Comparison of ENCODE assay signal across 1 cellular context in the genomic region with DNA sequence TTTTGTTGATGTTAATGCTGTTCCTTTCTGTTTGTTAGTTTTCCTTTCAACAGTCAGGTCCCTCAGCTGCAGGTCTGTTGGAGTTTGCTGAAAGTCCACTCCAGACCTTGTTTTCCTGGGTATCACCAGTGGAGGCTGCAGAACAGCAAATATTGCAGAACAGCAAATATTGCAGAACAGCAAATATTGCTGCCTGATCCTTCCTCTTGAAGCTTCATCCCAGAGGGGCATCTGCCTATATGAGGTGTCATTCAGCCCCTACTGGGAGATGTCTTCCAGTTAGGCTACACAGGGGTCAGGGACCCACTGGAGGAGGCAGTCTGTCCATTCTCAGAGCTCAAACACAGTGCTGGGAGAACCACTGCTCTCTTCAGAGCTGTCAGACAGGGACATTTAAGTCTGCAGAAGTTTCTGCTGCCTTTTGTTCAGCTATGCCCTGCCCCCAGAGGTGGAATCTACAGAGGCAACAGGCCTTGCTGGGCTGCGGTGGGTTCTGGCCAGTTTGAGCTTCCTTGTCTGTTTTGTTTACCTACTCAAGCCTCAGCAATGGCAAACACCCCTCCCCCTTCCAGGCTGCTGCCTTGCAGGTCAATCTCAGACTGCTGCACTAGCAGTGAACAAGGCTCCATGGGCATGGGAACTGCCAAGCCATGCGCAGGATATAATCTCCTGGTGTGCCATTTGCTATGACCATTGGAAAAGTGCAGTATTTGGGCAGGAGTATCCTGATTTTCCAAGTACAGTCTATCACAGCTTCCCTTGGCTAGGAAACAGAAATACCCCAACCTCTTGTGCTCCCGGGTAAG.
A peak's percentile ranks its signal among the peaks of the same experiment; 100 is the strongest.
TF ChIP-seq lines count a peak whose summit lies in the region.

No MANE protein-coding gene starts in this region.

TF ChIP-seq in HepG2, 621 proteins besides CTCF, POLR2A, EP300 and RAD21 (continued from another document):
- TF ChIP-seq ZNF318 (CRISPR knock-in tag; IDR thresholded peaks at IDR 0.05) (peak; percentile 79; the same call in 1 of the 2 replicates), KDM2A (CRISPR knock-in tag; IDR thresholded peaks at IDR 0.05; ENCODE audit: borderline replicate concordance, low read depth) (0 out of 2 replicates have a peak, but pooled peaks have one; percentile 46), XRCC5 (optimal IDR thresholded peaks at IDR 0.05; ENCODE audit: low read length) (peak; percentile 16), NCOA1 (CRISPR knock-in tag; IDR thresholded peaks at IDR 0.05) (peak; percentile 38; the same call in 1 of the 2 replicates), SALL2 (CRISPR knock-in tag; IDR thresholded peaks at IDR 0.05) (peak; percentile 54; the same call in 1 of the 2 replicates), HOXA5 (CRISPR knock-in tag; IDR thresholded peaks at IDR 0.05) (0 out of 2 replicates have a peak, but pooled peaks have one; percentile 46), SNAPC2 (CRISPR knock-in tag; IDR thresholded peaks at IDR 0.05) (0 out of 2 replicates have a peak, but pooled peaks have one; percentile 67), ZNF737 (CRISPR knock-in tag; IDR thresholded peaks at IDR 0.05; ENCODE audit: borderline replicate concordance) (0 out of 2 replicates have a peak, but pooled peaks have one; percentile 65), ELF4 (CRISPR knock-in tag; IDR thresholded peaks at IDR 0.05; ENCODE audit: borderline replicate concordance) (0 out of 2 replicates have a peak, but pooled peaks have one; percentile 64), TFE3 (CRISPR knock-in tag; IDR thresholded peaks at IDR 0.05) (0 out of 2 replicates have a peak, but pooled peaks have one; percentile 46), MYPOP (CRISPR knock-in tag; IDR thresholded peaks at IDR 0.05) (peak; percentile 27; the same call in 1 of the 2 replicates), FOXP4 (CRISPR knock-in tag; IDR thresholded peaks at IDR 0.05) (peak; percentile 95), HCFC1 (IDR thresholded peaks at IDR 0.05; ENCODE audit: low read depth, low read length) (0 out of 2 replicates have a peak, but pooled peaks have one; percentile 6), HMG20A (CRISPR knock-in tag; IDR thresholded peaks at IDR 0.05; ENCODE audit: borderline replicate concordance) (peak; percentile 49; the same call in 1 of the 2 replicates), ZNF160 (CRISPR knock-in tag; IDR thresholded peaks at IDR 0.05) (peak; percentile 50; the same call in 1 of the 2 replicates), ZNF788 (CRISPR knock-in tag; IDR thresholded peaks at IDR 0.05; ENCODE audit: borderline replicate concordance) (peak; percentile 68; the same call in 1 of the 2 replicates), GLMP (CRISPR knock-in tag; IDR thresholded peaks at IDR 0.05; ENCODE audit: borderline replicate concordance) (0 out of 2 replicates have a peak, but pooled peaks have one; percentile 54), ZNF605 (CRISPR knock-in tag; IDR thresholded peaks at IDR 0.05) (peak; percentile 81; the same call in 1 of the 2 replicates), CBX5 (CRISPR knock-in tag; IDR thresholded peaks at IDR 0.05; ENCODE audit: borderline replicate concordance) (peak; percentile 18; the same call in 1 of the 2 replicates), SAP130 (CRISPR knock-in tag; IDR thresholded peaks at IDR 0.05; ENCODE audit: low read depth) (peak; percentile 44; the same call in 1 of the 2 replicates), BORCS8-MEF2B (CRISPR knock-in tag; IDR thresholded peaks at IDR 0.05) (peak; percentile 63; the same call in 1 of the 2 replicates), ZBTB8A (CRISPR knock-in tag; IDR thresholded peaks at IDR 0.05; ENCODE audit: borderline replicate concordance, low read depth) (peak; percentile 90; the same call in 1 of the 2 replicates), GATAD2A (CRISPR knock-in tag; IDR thresholded peaks at IDR 0.05) (peak; percentile 95), ZHX1 (CRISPR knock-in tag; IDR thresholded peaks at IDR 0.05; ENCODE audit: low read depth) (0 out of 2 replicates have a peak, but pooled peaks have one; percentile 78), SIX1 (CRISPR knock-in tag; IDR thresholded peaks at IDR 0.05; ENCODE audit: borderline replicate concordance) (peak; percentile 71; the same call in 1 of the 2 replicates), PHF5A (CRISPR knock-in tag; IDR thresholded peaks at IDR 0.05; ENCODE audit: low read depth, unreplicated experiment) (peak; percentile 28), ZNF446 (CRISPR knock-in tag; IDR thresholded peaks at IDR 0.05) (0 out of 2 replicates have a peak, but pooled peaks have one; percentile 14), PPARG (CRISPR knock-in tag; conservative IDR thresholded peaks at IDR 0.05) (peak; percentile 43; the same call in 1 of the 2 replicates)
- TF ChIP-seq, protein P1, sequence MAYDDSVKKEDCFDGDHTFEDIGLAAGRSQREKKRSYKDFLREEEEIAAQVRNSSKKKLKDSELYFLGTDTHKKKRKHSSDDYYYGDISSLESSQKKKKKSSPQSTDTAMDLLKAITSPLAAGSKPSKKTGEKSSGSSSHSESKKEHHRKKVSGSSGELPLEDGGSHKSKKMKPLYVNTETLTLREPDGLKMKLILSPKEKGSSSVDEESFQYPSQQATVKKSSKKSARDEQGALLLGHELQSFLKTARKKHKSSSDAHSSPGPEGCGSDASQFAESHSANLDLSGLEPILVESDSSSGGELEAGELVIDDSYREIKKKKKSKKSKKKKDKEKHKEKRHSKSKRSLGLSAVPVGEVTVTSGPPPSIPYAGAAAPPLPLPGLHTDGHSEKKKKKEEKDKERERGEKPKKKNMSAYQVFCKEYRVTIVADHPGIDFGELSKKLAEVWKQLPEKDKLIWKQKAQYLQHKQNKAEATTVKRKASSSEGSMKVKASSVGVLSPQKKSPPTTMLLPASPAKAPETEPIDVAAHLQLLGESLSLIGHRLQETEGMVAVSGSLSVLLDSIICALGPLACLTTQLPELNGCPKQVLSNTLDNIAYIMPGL (CRISPR knock-in tag; IDR thresholded peaks at IDR 0.05; ENCODE audit: borderline replicate concordance in 1 of 2, low read depth in 1 of 2) = peak in 1 of 2 experiments; percentile 45; a peak in 1 of 4 replicates
